Comparison of ENCODE assay signal across 32 cellular contexts in genomic region chr11:45245237-45246045, GRCh38. TPM values are rescaled to one million over a fixed set of nuclear protein-coding genes. Genes with fewer than 3 reads are reported as not detected.
"Had no signal": no experiment of that assay in that cellular context is flagged by ENCODE, and none has a peak within 500 bp of the region (broad histone marks: within the 10 kb centered on the region; RNA-seq: fewer than 3 reads in every experiment).

No MANE protein-coding gene starts in this region.

- ATAC-seq: activated CD4-positive, CD25-positive, alpha-beta regulatory T cell treated with anti-CD3 and anti-CD28 coated beads, Interleukin-2, amount 50 U/mL, for 24 hours; body of pancreas; natural killer cell; stimulated activated memory B cell treated with anti-CD40 and anti-IgM and Interleukin-4, amounts not matched to agents 10 μg/mL and 1 μg/mL and 100 μg/mL, for 72 hours; stimulated activated naive CD8-positive, alpha-beta T cell treated with anti-CD3 and anti-CD28 coated beads, Interleukin-15, amount 100 ng/mL, for 72 hours; T-helper 17 cell had no signal

- H3K4me1 ChIP-seq: body of pancreas, neural progenitor cell, right lobe of liver, upper lobe of left lung, vagina had no signal

- H3K27ac ChIP-seq: body of pancreas, coronary artery, heart right ventricle, neural progenitor cell, right lobe of liver, skin epidermis, upper lobe of left lung, vagina, WERI-Rb-1 had no signal

- H3K36me3 ChIP-seq: heart right ventricle, neural progenitor cell, right lobe of liver, upper lobe of left lung, vagina, WERI-Rb-1 had no signal

- H3K4me3 ChIP-seq: body of pancreas, coronary artery, heart right ventricle, neural progenitor cell, right lobe of liver, skin epidermis, upper lobe of left lung, vagina had no signal

- H3K9me3 ChIP-seq: body of pancreas, heart right ventricle, right lobe of liver, upper lobe of left lung, vagina had no signal

- DNase-seq: activated CD4-positive, alpha-beta T cell treated with anti-CD3 and anti-CD28 coated beads for 48 hours; activated CD4-positive, alpha-beta T cell treated with anti-CD3 and anti-CD28 coated beads, Interleukin-2, amount 50 U/mL, for 48 hours; activated CD8-positive, alpha-beta memory T cell treated with anti-CD3 and anti-CD28 coated beads for 24 hours; activated effector memory CD4-positive, alpha-beta T cell treated with Interleukin-2 at 50 U/mL for 16 hours; activated naive CD4-positive, alpha-beta T cell treated with Interleukin-2 at 50 U/mL for 16 hours; aorta; body of pancreas; cerebellar nuclear complex; heart right ventricle; midbrain; natural killer cell; right lobe of liver; stimulated activated CD4-positive, alpha-beta T cell treated with anti-CD3 and anti-CD28 coated beads, Interleukin-1b, Interleukin-23, amount 100 ng/mL, for 48 hours; stimulated activated CD4-positive, alpha-beta T cell treated with anti-CD3 and anti-CD28 coated beads, Interleukin-4, amount 100 ng/mL, for 4 hours; stimulated activated CD8-positive, alpha-beta memory T cell treated with anti-CD3 and anti-CD28 coated beads, Interleukin-4, amount 100 ng/mL, for 48 hours; stimulated activated naive CD8-positive, alpha-beta T cell treated with anti-CD3 and anti-CD28 coated beads, Interleukin-15, amount 100 ng/mL, for 72 hours; substantia nigra; T-helper 17 cell; T1000; upper lobe of left lung; WERI-Rb-1 had no signal

- H3K27me3 ChIP-seq: body of pancreas, heart right ventricle, neural progenitor cell, right lobe of liver, upper lobe of left lung, vagina had no signal

- FAIRE-seq: endothelial cell of umbilical vein, islet of Langerhans had no signal

RNA-seq across cellular contexts. Expression of gene SYT13, which starts 40.7 kb away (rescaled TPM):
- total RNA-seq: endothelial cell of umbilical vein, fibroblast of lung, fibroblast of villous mesenchyme, natural killer cell, omental fat pad had no signal
- polyA plus RNA-seq: endothelial cell of umbilical vein, fibroblast of lung had no signal
